In genomic region chr1:16017076-16017460, GRCh38 we compare ENCODE assay signal across 18 cellular contexts. TPM values are rescaled to one million over a fixed set of nuclear protein-coding genes. Genes with fewer than 3 reads are reported as not detected.
DNase-seq lines count a peak whose midpoint lies in the region; ATAC-seq and TF ChIP-seq lines count a peak whose summit lies in the region.
"Had no signal": no experiment of that assay in that cellular context is flagged by ENCODE, and none has a peak within 500 bp of the region (broad histone marks: within the 10 kb centered on the region; RNA-seq: fewer than 3 reads in every experiment).

No MANE protein-coding gene starts in this region.

- H3K27ac Mint-ChIP-seq in activated CD8-positive, alpha-beta memory T cell treated with anti-CD3 and anti-CD28 coated beads, Interleukin-2, amount 10 ng/mL, durations not matched to agents 7 days and 5 days = no peak overlapping the region
- no peak overlapping the region for H3K27ac Mint-ChIP-seq in activated CD4-positive, alpha-beta T cell treated with anti-CD3 and anti-CD28 coated beads, Interleukin-2, amount 10 ng/mL, durations not matched to agents 24 days and 14 days
- H3K27ac Mint-ChIP-seq: activated CD4-positive, alpha-beta T cell treated with anti-CD3 and anti-CD28 coated beads for 36 hours; activated naive CD8-positive, alpha-beta T cell treated with anti-CD3 and anti-CD28 coated beads, Interleukin-2, amount 10 ng/mL, durations not matched to agents 7 days and 5 days; T-helper 17 cell had no signal

- H3K4me3 ChIP-seq in AG10803 (ENCODE audit: low read length) (peak overlapping the region; percentile 66), adrenal gland (peak overlapping the region in 2 of 4 donors; percentile 16 to 53), left lung (no peak overlapping the region), gastrocnemius medialis (peak overlapping the region; percentile 68 to 82 (median 76)), Karpas-422 (ENCODE audit: low read length) (no peak overlapping the region)

- H3K27me3 ChIP-seq in adrenal gland = no peaks in the 10 kb centered on the region
- peaks cover 0 to 13% of the 10 kb centered on the region in 2 donors for H3K27me3 ChIP-seq in left lung
- H3K27me3 ChIP-seq in gastrocnemius medialis = no peaks in the 10 kb centered on the region
- no peaks in the 10 kb centered on the region for H3K27me3 ChIP-seq in Karpas-422 (ENCODE audit: low read length)

- H4K20me1 ChIP-seq in Karpas-422 (ENCODE audit: insufficient read depth, low read depth, low read length) = no peaks in the 10 kb centered on the region

- no peak for TF ChIP-seq POLR2A in adrenal gland (IDR thresholded peaks at IDR 0.05)
- TF ChIP-seq POLR2A in gastrocnemius medialis (IDR thresholded peaks at IDR 0.05) = no peak

- H3K36me3 ChIP-seq in adrenal gland (replicated peaks in 1 of 2) (no peaks in the 10 kb centered on the region), left lung (no peaks in the 10 kb centered on the region), gastrocnemius medialis (no peaks in the 10 kb centered on the region), Karpas-422 (ENCODE audit: insufficient read depth, low read length) (no peaks in the 10 kb centered on the region)

- no peak overlapping the region for H3K4me3 Mint-ChIP-seq in activated CD8-positive, alpha-beta memory T cell treated with anti-CD3 and anti-CD28 coated beads, Interleukin-2, amount 10 ng/mL, durations not matched to agents 7 days and 5 days
- no peak overlapping the region for H3K4me3 Mint-ChIP-seq in activated CD4-positive, alpha-beta T cell treated with anti-CD3 and anti-CD28 coated beads, Interleukin-2, amount 10 ng/mL, durations not matched to agents 24 days and 14 days
- H3K4me3 Mint-ChIP-seq: activated CD4-positive, alpha-beta T cell treated with anti-CD3 and anti-CD28 coated beads for 36 hours; activated naive CD8-positive, alpha-beta T cell treated with anti-CD3 and anti-CD28 coated beads, Interleukin-2, amount 10 ng/mL, durations not matched to agents 7 days and 5 days; T-helper 17 cell had no signal

- WGBS in adrenal gland, 4 donors = 77 to 85% (median 83%) methylated on average over 8 to 10 of the region's 10 CpGs

- peak overlapping the region; percentile 84 to 97 (median 94) for H3K27ac ChIP-seq in adrenal gland
- peak overlapping the region; percentile 18 to 70 for H3K27ac ChIP-seq in left lung
- H3K27ac ChIP-seq in gastrocnemius medialis = peak overlapping the region; percentile 97 to 100 (median 98)
- no peak overlapping the region for H3K27ac ChIP-seq in Karpas-422 (ENCODE audit: low read length)

- H3K79me2 ChIP-seq in Karpas-422 (ENCODE audit: low read length) = no peaks in the 10 kb centered on the region

- no peaks in the 10 kb centered on the region for H3K36me3 Mint-ChIP-seq in activated CD8-positive, alpha-beta memory T cell treated with anti-CD3 and anti-CD28 coated beads, Interleukin-2, amount 10 ng/mL, durations not matched to agents 7 days and 5 days
- H3K36me3 Mint-ChIP-seq in activated CD4-positive, alpha-beta T cell treated with anti-CD3 and anti-CD28 coated beads, Interleukin-2, amount 10 ng/mL, durations not matched to agents 24 days and 14 days (ENCODE audit: low read depth) = no peaks in the 10 kb centered on the region
- H3K36me3 Mint-ChIP-seq: activated naive CD8-positive, alpha-beta T cell treated with anti-CD3 and anti-CD28 coated beads, Interleukin-2, amount 10 ng/mL, durations not matched to agents 7 days and 5 days had no signal

- H2AFZ ChIP-seq in Karpas-422 (ENCODE audit: low read length) = no peak overlapping the region

- H3K9me3 ChIP-seq in adrenal gland (replicated peaks in 1 of 3) (no peaks in the 10 kb centered on the region), left lung (no peaks in the 10 kb centered on the region), gastrocnemius medialis (no peaks in the 10 kb centered on the region), Karpas-422 (ENCODE audit: low read length) (no peaks in the 10 kb centered on the region)

- H3K4me2 ChIP-seq in Karpas-422 (ENCODE audit: low read depth, low read length, poor library complexity, severe bottlenecking) = no peak overlapping the region

- peaks cover 2% of the 10 kb centered on the region for H3K4me1 Mint-ChIP-seq in activated CD8-positive, alpha-beta memory T cell treated with anti-CD3 and anti-CD28 coated beads, Interleukin-2, amount 10 ng/mL, durations not matched to agents 7 days and 5 days
- peaks cover 10% of the 10 kb centered on the region for H3K4me1 Mint-ChIP-seq in activated CD4-positive, alpha-beta T cell treated with anti-CD3 and anti-CD28 coated beads, Interleukin-2, amount 10 ng/mL, durations not matched to agents 24 days and 14 days
- H3K4me1 Mint-ChIP-seq: activated naive CD8-positive, alpha-beta T cell treated with anti-CD3 and anti-CD28 coated beads, Interleukin-2, amount 10 ng/mL, durations not matched to agents 7 days and 5 days had no signal

- H3K9me3 Mint-ChIP-seq in activated CD8-positive, alpha-beta memory T cell treated with anti-CD3 and anti-CD28 coated beads, Interleukin-2, amount 10 ng/mL, durations not matched to agents 7 days and 5 days (ENCODE audit: low read depth) = no peaks in the 10 kb centered on the region
- no peaks in the 10 kb centered on the region for H3K9me3 Mint-ChIP-seq in activated CD4-positive, alpha-beta T cell treated with anti-CD3 and anti-CD28 coated beads, Interleukin-2, amount 10 ng/mL, durations not matched to agents 24 days and 14 days
- H3K9me3 Mint-ChIP-seq: activated naive CD8-positive, alpha-beta T cell treated with anti-CD3 and anti-CD28 coated beads, Interleukin-2, amount 10 ng/mL, durations not matched to agents 7 days and 5 days had no signal

- CTCF ChIA-PET in activated CD8-positive, alpha-beta memory T cell treated with anti-CD3 and anti-CD28 coated beads, Interleukin-2, amount 10 ng/mL, durations not matched to agents 7 days and 5 days (lab: Charles Lee) = no interaction called here

- ATAC-seq in left lung (no peak), gastrocnemius medialis (no peak), GM21528 (IDR thresholded peaks at IDR 0.05; ENCODE audit: low FRiP score, unreplicated experiment) (no peak)
- ATAC-seq in activated CD8-positive, alpha-beta memory T cell treated with anti-CD3 and anti-CD28 coated beads, Interleukin-2, amount 10 ng/mL, durations not matched to agents 7 days and 5 days = no peak
- ATAC-seq: activated CD4-positive, alpha-beta T cell treated with anti-CD3 and anti-CD28 coated beads for 36 hours; T-helper 17 cell had no signal

- in situ Hi-C loops in gastrocnemius medialis (cut with MboI; ENCODE audit: low sequenced_read_pairs in 4 of 4) = no loop called here

- no peak overlapping the region for H3K9ac ChIP-seq in Karpas-422 (ENCODE audit: low read length)

- peaks cover 19% of the 10 kb centered on the region for H3K27me3 Mint-ChIP-seq in activated CD8-positive, alpha-beta memory T cell treated with anti-CD3 and anti-CD28 coated beads, Interleukin-2, amount 10 ng/mL, durations not matched to agents 7 days and 5 days
- H3K27me3 Mint-ChIP-seq in activated CD4-positive, alpha-beta T cell treated with anti-CD3 and anti-CD28 coated beads, Interleukin-2, amount 10 ng/mL, durations not matched to agents 24 days and 14 days = peaks cover 6% of the 10 kb centered on the region
- H3K27me3 Mint-ChIP-seq: activated CD4-positive, alpha-beta T cell treated with anti-CD3 and anti-CD28 coated beads for 36 hours had no signal

- DNase-seq in AG10803 (ENCODE audit: low read depth) = no peak
- no peak for DNase-seq in adrenal gland
- DNase-seq in left lung = peak in 1 of 2 donors; percentile 41
- no peak for DNase-seq in gastrocnemius medialis
- no peak for DNase-seq in Karpas-422
- DNase-seq in activated CD8-positive, alpha-beta memory T cell treated with anti-CD3 and anti-CD28 coated beads, Interleukin-2, amount 10 ng/mL, durations not matched to agents 7 days and 5 days = no peak
- DNase-seq in activated CD4-positive, alpha-beta T cell treated with anti-CD3 and anti-CD28 coated beads, Interleukin-2, amount 10 ng/mL, durations not matched to agents 24 days and 14 days = no peak
- DNase-seq: activated CD4-positive, alpha-beta T cell treated with anti-CD3 and anti-CD28 coated beads for 36 hours; activated naive CD8-positive, alpha-beta T cell treated with anti-CD3 and anti-CD28 coated beads, Interleukin-2, amount 10 ng/mL, durations not matched to agents 7 days and 5 days; activated T-cell treated with anti-CD3 and anti-CD28 coated beads, Interleukin-2, amount 50 U/mL, for 1 hour; Calu3; NCI-H146; stimulated activated naive CD4-positive, alpha-beta T cell treated with Interleukin-2 at 50 U/mL for 16 hours; T-helper 17 cell had no signal

- intact Hi-C loops in adrenal gland (cut with DNase I) = loop anchor here in 1 of 2 donors (10.0 kb wide), 1 partner anchor 168 kb away; no protein-coding TSS in a partner anchor
- intact Hi-C loops in left lung (cut with DNase I) = no loop called here
- intact Hi-C loops in gastrocnemius medialis (cut with DNase I; ENCODE audit: low total_unique reads) = loop anchor here (5.0 to 10.0 kb wide), 3 partner anchors 302 to 1098 kb away; partner anchors contain the start of genes DDI2 and PADI2
- intact Hi-C loops in activated CD4-positive, alpha-beta T cell treated with anti-CD3 and anti-CD28 coated beads, Interleukin-2, amount 10 ng/mL, durations not matched to agents 24 days and 14 days (cut with micrococcal nuclease) = no loop called here

- TF ChIP-seq CTCF in AG10803 (conservative IDR thresholded peaks at IDR 0.05; ENCODE audit: low read length) (no peak), adrenal gland (IDR thresholded peaks at IDR 0.05) (no peak), left lung (IDR thresholded peaks at IDR 0.05) (no peak), gastrocnemius medialis (IDR thresholded peaks at IDR 0.05 in 4 of 5, conservative IDR thresholded peaks at IDR 0.05 in 1 of 5) (no peak)

- peaks cover 92 to 96% of the 10 kb centered on the region in 2 donors for H3K4me1 ChIP-seq in adrenal gland (replicated peaks in 1 of 2)
- H3K4me1 ChIP-seq in left lung = peaks cover 17 to 23% of the 10 kb centered on the region in 2 donors
- H3K4me1 ChIP-seq in gastrocnemius medialis = peaks cover 47 to 64% of the 10 kb centered on the region in 2 donors
- H3K4me1 ChIP-seq in Karpas-422 (ENCODE audit: low read length) = peaks cover 15% of the 10 kb centered on the region

- no peaks in the 10 kb centered on the region for H3K9me2 ChIP-seq in Karpas-422 (replicated peaks; ENCODE audit: insufficient read depth, low read length)

RNA-seq across cellular contexts. Expression of gene HSPB7, which starts 0.8 kb away (rescaled TPM):
- total RNA-seq in adrenal gland = 100 to 1,000 TPM in 4 of 8 donors, 10 to 100 TPM in 4; 13.4 to 633 (median 92.8) TPM
- polyA plus RNA-seq in adrenal gland = 100 to 1,000 TPM in 1 of 3 donors, 10 to 100 TPM in 2; 52.7 to 488 (median 90.1) TPM
- total RNA-seq in left lung = 10 to 100 TPM in 1 of 2 donors, 1 to 10 TPM in 1; 4.2 to 22.1 TPM
- 1,000 to 10,000 TPM in 1 of 4 donors, 100 to 1,000 TPM in 3; 355 to 1,466 (median 716) TPM for total RNA-seq in gastrocnemius medialis
- total RNA-seq in Karpas-422 (2014; rRNA removed; shearing (Covaris generic); ENCODE audit: low replicate concordance) = not detected in 2 replicates
- not detected for total RNA-seq in activated CD8-positive, alpha-beta memory T cell treated with anti-CD3 and anti-CD28 coated beads, Interleukin-2, amount 10 ng/mL, durations not matched to agents 7 days and 5 days
- total RNA-seq in activated CD4-positive, alpha-beta T cell treated with anti-CD3 and anti-CD28 coated beads, Interleukin-2, amount 10 ng/mL, durations not matched to agents 24 days and 14 days = not detected in 2 replicates
- total RNA-seq: activated CD4-positive, alpha-beta T cell treated with anti-CD3 and anti-CD28 coated beads for 36 hours; activated naive CD8-positive, alpha-beta T cell treated with anti-CD3 and anti-CD28 coated beads, Interleukin-2, amount 10 ng/mL, durations not matched to agents 7 days and 5 days; Calu3; pulmonary artery endothelial cell; T-helper 17 cell had no signal

RNA-seq across cellular contexts. Expression of gene CLCNKA, which starts 4.8 kb away (rescaled TPM):
- total RNA-seq in adrenal gland = 1 to 10 TPM in 5 of 8 donors, under 1 TPM in 3; 0.18 to 4.9 (median 1.7) TPM
- 10 to 100 TPM in 1 of 3 donors, 1 to 10 TPM in 2; 1.5 to 52.5 (median 8.2) TPM for polyA plus RNA-seq in adrenal gland
- under 1 TPM; 0.12 to 0.39 TPM for total RNA-seq in left lung
- total RNA-seq in gastrocnemius medialis = under 1 TPM in 3 of 4 donors, not detected in 1; 0.64 to 0.94 (median 0.80) TPM
- total RNA-seq in Karpas-422 (2014; rRNA removed; shearing (Covaris generic); ENCODE audit: low replicate concordance) = not detected in 2 replicates
- total RNA-seq in activated CD8-positive, alpha-beta memory T cell treated with anti-CD3 and anti-CD28 coated beads, Interleukin-2, amount 10 ng/mL, durations not matched to agents 7 days and 5 days = not detected
- total RNA-seq in activated CD4-positive, alpha-beta T cell treated with anti-CD3 and anti-CD28 coated beads, Interleukin-2, amount 10 ng/mL, durations not matched to agents 24 days and 14 days = not detected in 2 replicates
- total RNA-seq: activated CD4-positive, alpha-beta T cell treated with anti-CD3 and anti-CD28 coated beads for 36 hours; activated naive CD8-positive, alpha-beta T cell treated with anti-CD3 and anti-CD28 coated beads, Interleukin-2, amount 10 ng/mL, durations not matched to agents 7 days and 5 days; Calu3; pulmonary artery endothelial cell; T-helper 17 cell had no signal
- polyA plus RNA-seq: AG04450 had no signal

RNA-seq across cellular contexts. Expression of gene SRARP, which starts 13.0 kb away (rescaled TPM):
- total RNA-seq in adrenal gland (not detected), left lung (not detected), gastrocnemius medialis (under 1 TPM in 2 of 4 donors, not detected in 2; 0.10 to 0.19 TPM)
- polyA plus RNA-seq in adrenal gland = not detected
- total RNA-seq in Karpas-422 (2014; rRNA removed; shearing (Covaris generic); ENCODE audit: low replicate concordance) = 0.04 TPM in 1 of 2 replicates, not detected in the other
- total RNA-seq in activated CD8-positive, alpha-beta memory T cell treated with anti-CD3 and anti-CD28 coated beads, Interleukin-2, amount 10 ng/mL, durations not matched to agents 7 days and 5 days = not detected
- not detected in 2 replicates for total RNA-seq in activated CD4-positive, alpha-beta T cell treated with anti-CD3 and anti-CD28 coated beads, Interleukin-2, amount 10 ng/mL, durations not matched to agents 24 days and 14 days
- total RNA-seq: activated CD4-positive, alpha-beta T cell treated with anti-CD3 and anti-CD28 coated beads for 36 hours; activated naive CD8-positive, alpha-beta T cell treated with anti-CD3 and anti-CD28 coated beads, Interleukin-2, amount 10 ng/mL, durations not matched to agents 7 days and 5 days; Calu3; mucosa of gallbladder; pulmonary artery endothelial cell; T-helper 17 cell had no signal
- polyA plus RNA-seq: AG04450 had no signal

RNA-seq across cellular contexts. Expression of gene CLCNKB, which starts 26.5 kb away (rescaled TPM):
- total RNA-seq in adrenal gland = 1 to 10 TPM in 7 of 8 donors, under 1 TPM in 1; 0.69 to 9.9 (median 2.9) TPM
- polyA plus RNA-seq in adrenal gland = 1 to 10 TPM in 2 of 3 donors, under 1 TPM in 1; 0.88 to 4.4 (median 2.4) TPM
- total RNA-seq in left lung = 1 to 10 TPM in 1 of 2 donors, not detected in 1; 1.1 TPM
- total RNA-seq in gastrocnemius medialis = not detected
- total RNA-seq in Karpas-422 (2014; rRNA removed; shearing (Covaris generic); ENCODE audit: low replicate concordance) = not detected in 2 replicates
- total RNA-seq in activated CD8-positive, alpha-beta memory T cell treated with anti-CD3 and anti-CD28 coated beads, Interleukin-2, amount 10 ng/mL, durations not matched to agents 7 days and 5 days = not detected
- total RNA-seq in activated CD4-positive, alpha-beta T cell treated with anti-CD3 and anti-CD28 coated beads, Interleukin-2, amount 10 ng/mL, durations not matched to agents 24 days and 14 days = not detected in 2 replicates
- total RNA-seq: activated CD4-positive, alpha-beta T cell treated with anti-CD3 and anti-CD28 coated beads for 36 hours; activated naive CD8-positive, alpha-beta T cell treated with anti-CD3 and anti-CD28 coated beads, Interleukin-2, amount 10 ng/mL, durations not matched to agents 7 days and 5 days; Calu3; T-helper 17 cell had no signal

RNA-seq across cellular contexts. Expression of gene ZBTB17, which starts 41.2 kb away (rescaled TPM):
- 10 to 100 TPM; 26.8 to 50.2 (median 33.7) TPM for total RNA-seq in adrenal gland
- 100 to 1,000 TPM in 2 of 3 donors, 1 to 10 TPM in 1; 8.0 to 172 (median 114) TPM for polyA plus RNA-seq in adrenal gland
- 10 to 100 TPM; 31.2 to 39.9 TPM for total RNA-seq in left lung
- total RNA-seq in gastrocnemius medialis = 10 to 100 TPM; 25.9 to 44.1 (median 31.5) TPM
- total RNA-seq in Karpas-422 (2014; rRNA removed; shearing (Covaris generic); ENCODE audit: low replicate concordance) = 25.9 and 26.8 TPM in 2 replicates
- total RNA-seq in activated CD8-positive, alpha-beta memory T cell treated with anti-CD3 and anti-CD28 coated beads, Interleukin-2, amount 10 ng/mL, durations not matched to agents 7 days and 5 days = 10 to 100 TPM; 55.8 to 68.8 TPM
- total RNA-seq in activated CD4-positive, alpha-beta T cell treated with anti-CD3 and anti-CD28 coated beads, Interleukin-2, amount 10 ng/mL, durations not matched to agents 24 days and 14 days = 60.9 and 63.9 TPM in 2 replicates

Comparison
In these comparisons a context has a peak if more than half of its experiments do, and no peak if none do; other contexts are left out.
1. H3K4me3 ChIP-seq: peak in AG10803 (single experiment) and gastrocnemius medialis (4 of 4); none in left lung (0 of 2) and Karpas-422 (single experiment).